Comparison of ENCODE assay signal across 1 cellular context in the genomic region with DNA sequence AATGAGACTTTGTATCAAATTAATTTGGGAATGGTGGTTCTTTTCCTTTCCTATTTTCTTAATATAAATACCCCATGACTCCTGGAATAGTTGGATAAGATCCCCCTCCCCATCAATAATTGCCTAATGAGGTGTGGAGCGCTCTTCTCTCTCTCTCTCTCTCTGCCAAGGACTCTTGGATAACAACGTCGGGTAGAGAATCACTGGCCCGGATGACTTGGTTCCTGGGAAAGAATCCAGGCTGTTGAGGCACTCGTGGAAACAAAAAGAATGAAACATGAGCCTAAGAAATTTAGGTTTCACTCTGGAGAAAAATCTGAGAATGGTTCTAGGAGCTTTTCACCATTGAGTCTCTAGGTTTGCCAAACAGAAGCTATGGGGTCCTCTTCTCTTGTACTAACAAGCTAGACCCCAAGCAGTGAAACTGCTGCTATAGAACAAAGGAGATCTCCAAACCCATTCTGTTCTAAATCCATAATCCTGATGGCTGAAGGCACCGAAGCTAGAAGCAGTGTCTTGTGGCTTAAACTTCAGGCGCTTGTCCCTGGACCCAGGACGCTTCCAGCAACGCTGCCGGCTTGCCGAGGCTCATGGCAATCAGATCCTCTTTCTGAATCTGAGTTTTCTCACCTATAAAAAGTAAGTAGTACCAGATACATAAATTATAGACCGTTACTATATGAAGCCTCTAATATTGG.
TF ChIP-seq lines count a peak whose summit lies in the region.

No MANE protein-coding gene starts in this region.

TF ChIP-seq in H1, 55 proteins besides CTCF, POLR2A, EP300 and RAD21 (continued from another document):
- TF ChIP-seq, protein P1, sequence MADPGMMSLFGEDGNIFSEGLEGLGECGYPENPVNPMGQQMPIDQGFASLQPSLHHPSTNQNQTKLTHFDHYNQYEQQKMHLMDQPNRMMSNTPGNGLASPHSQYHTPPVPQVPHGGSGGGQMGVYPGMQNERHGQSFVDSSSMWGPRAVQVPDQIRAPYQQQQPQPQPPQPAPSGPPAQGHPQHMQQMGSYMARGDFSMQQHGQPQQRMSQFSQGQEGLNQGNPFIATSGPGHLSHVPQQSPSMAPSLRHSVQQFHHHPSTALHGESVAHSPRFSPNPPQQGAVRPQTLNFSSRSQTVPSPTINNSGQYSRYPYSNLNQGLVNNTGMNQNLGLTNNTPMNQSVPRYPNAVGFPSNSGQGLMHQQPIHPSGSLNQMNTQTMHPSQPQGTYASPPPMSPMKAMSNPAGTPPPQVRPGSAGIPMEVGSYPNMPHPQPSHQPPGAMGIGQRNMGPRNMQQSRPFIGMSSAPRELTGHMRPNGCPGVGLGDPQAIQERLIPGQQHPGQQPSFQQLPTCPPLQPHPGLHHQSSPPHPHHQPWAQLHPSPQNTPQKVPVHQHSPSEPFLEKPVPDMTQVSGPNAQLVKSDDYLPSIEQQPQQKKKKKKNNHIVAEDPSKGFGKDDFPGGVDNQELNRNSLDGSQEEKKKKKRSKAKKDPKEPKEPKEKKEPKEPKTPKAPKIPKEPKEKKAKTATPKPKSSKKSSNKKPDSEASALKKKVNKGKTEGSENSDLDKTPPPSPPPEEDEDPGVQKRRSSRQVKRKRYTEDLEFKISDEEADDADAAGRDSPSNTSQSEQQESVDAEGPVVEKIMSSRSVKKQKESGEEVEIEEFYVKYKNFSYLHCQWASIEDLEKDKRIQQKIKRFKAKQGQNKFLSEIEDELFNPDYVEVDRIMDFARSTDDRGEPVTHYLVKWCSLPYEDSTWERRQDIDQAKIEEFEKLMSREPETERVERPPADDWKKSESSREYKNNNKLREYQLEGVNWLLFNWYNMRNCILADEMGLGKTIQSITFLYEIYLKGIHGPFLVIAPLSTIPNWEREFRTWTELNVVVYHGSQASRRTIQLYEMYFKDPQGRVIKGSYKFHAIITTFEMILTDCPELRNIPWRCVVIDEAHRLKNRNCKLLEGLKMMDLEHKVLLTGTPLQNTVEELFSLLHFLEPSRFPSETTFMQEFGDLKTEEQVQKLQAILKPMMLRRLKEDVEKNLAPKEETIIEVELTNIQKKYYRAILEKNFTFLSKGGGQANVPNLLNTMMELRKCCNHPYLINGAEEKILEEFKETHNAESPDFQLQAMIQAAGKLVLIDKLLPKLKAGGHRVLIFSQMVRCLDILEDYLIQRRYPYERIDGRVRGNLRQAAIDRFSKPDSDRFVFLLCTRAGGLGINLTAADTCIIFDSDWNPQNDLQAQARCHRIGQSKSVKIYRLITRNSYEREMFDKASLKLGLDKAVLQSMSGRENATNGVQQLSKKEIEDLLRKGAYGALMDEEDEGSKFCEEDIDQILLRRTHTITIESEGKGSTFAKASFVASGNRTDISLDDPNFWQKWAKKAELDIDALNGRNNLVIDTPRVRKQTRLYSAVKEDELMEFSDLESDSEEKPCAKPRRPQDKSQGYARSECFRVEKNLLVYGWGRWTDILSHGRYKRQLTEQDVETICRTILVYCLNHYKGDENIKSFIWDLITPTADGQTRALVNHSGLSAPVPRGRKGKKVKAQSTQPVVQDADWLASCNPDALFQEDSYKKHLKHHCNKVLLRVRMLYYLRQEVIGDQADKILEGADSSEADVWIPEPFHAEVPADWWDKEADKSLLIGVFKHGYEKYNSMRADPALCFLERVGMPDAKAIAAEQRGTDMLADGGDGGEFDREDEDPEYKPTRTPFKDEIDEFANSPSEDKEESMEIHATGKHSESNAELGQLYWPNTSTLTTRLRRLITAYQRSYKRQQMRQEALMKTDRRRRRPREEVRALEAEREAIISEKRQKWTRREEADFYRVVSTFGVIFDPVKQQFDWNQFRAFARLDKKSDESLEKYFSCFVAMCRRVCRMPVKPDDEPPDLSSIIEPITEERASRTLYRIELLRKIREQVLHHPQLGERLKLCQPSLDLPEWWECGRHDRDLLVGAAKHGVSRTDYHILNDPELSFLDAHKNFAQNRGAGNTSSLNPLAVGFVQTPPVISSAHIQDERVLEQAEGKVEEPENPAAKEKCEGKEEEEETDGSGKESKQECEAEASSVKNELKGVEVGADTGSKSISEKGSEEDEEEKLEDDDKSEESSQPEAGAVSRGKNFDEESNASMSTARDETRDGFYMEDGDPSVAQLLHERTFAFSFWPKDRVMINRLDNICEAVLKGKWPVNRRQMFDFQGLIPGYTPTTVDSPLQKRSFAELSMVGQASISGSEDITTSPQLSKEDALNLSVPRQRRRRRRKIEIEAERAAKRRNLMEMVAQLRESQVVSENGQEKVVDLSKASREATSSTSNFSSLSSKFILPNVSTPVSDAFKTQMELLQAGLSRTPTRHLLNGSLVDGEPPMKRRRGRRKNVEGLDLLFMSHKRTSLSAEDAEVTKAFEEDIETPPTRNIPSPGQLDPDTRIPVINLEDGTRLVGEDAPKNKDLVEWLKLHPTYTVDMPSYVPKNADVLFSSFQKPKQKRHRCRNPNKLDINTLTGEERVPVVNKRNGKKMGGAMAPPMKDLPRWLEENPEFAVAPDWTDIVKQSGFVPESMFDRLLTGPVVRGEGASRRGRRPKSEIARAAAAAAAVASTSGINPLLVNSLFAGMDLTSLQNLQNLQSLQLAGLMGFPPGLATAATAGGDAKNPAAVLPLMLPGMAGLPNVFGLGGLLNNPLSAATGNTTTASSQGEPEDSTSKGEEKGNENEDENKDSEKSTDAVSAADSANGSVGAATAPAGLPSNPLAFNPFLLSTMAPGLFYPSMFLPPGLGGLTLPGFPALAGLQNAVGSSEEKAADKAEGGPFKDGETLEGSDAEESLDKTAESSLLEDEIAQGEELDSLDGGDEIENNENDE (IDR thresholded peaks at IDR 0.05; ENCODE audit: insufficient replicate concordance, low read length), result no peak
- no peak for TF ChIP-seq BRCA1 (IDR thresholded peaks at IDR 0.05; ENCODE audit: low read depth, low read length)
- no peak for TF ChIP-seq HDAC6 (IDR thresholded peaks at IDR 0.05; ENCODE audit: low read depth, low read length)
